ENCODE assay signal across 11 cellular contexts in the genomic region with DNA sequence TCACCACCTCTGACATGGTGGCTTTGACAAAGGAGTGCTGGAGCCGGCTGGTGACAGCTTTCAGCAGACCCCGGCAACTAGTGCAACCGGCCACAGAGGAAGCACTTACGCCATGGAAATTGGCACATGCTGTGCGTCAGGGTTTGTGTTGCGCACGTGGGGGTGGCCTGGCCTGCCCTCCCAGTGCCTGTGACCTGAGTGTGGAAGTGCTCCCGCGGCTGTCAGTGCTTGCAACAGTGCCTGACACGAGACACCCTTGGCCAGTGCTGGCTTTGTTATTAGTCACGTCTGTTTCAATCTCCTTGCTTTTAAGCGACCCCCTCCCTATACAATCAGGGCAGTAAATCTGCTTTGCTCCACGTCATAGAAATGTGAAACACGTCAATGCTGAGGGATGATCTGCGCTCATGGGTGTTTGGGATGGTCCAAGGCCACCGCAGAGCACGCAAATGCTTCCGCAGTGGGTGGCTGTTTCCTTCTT.
DNase-seq lines count a peak whose midpoint lies in the region; ATAC-seq and TF ChIP-seq lines count a peak whose summit lies in the region.
"Had no signal": no experiment of that assay in that cellular context is flagged by ENCODE, and none has a peak within 500 bp of the region (broad histone marks: within the 10 kb centered on the region; RNA-seq: fewer than 3 reads in every experiment).

No MANE protein-coding gene starts in this region.

- in situ Hi-C loops in SK-MEL-5 (cut with HindIII; ENCODE audit: low pct_unique_long_range_greater_than_20kb, low sequenced_read_pairs), result no loop called here

- peaks cover 0 to 8% (median 3%) of the 10 kb centered on the region in 7 donors for H3K9me3 Mint-ChIP-seq in CD14-positive monocyte
- H3K9me3 Mint-ChIP-seq: activated CD8-positive, alpha-beta T cell treated with anti-CD3 and anti-CD28 coated beads for 36 hours had no signal

- peaks cover 0 to 6% (median 3%) of the 10 kb centered on the region in 3 donors for H3K27me3 Mint-ChIP-seq in CD14-positive monocyte (ENCODE audit: low read depth in 3 of 3)
- H3K27me3 Mint-ChIP-seq: activated CD8-positive, alpha-beta T cell treated with anti-CD3 and anti-CD28 coated beads for 36 hours had no signal

- peak overlapping the region; percentile 94 for H3K27ac ChIP-seq in neutrophil

- DNase-seq in CD14-positive monocyte (ENCODE audit: low spot score) (peak; percentile 100), SK-MEL-5 (ENCODE audit: low read depth, low spot score) (peak; percentile 100), Right ventricle myocardium inferior (ENCODE audit: missing footprints) (peak; percentile 92), NCI-H510A treated with DMSO at 0.1 percent for 48 hours (lab: John Stamatoyannopoulos, UW) (no peak), MG63 (no peak)
- no peak for DNase-seq in activated T-cell treated with anti-CD3 and anti-CD28 coated beads, Interleukin-2, amount 50 U/mL, for 48 hours
- DNase-seq: activated CD8-positive, alpha-beta T cell treated with anti-CD3 and anti-CD28 coated beads for 36 hours; SHP77 treated with DMSO at 0.1 percent for 48 hours had no signal

- peaks cover 40% of the 10 kb centered on the region in 2 experiments for H3K4me1 ChIP-seq in neutrophil (ENCODE audit: control insufficient read depth in 1 of 2, insufficient read depth in 1 of 2, low read depth in 1 of 2, low read length in 1 of 2)

- intact Hi-C loops in CD14-positive monocyte (cut with micrococcal nuclease) (loop anchor here in 1 of 2 donors (5.0 kb wide), 1 partner anchor 150 kb away; no protein-coding TSS in a partner anchor), Right ventricle myocardium inferior (cut with DNase I) (no loop called here)

- H3K9me3 ChIP-seq in neutrophil (no peaks in the 10 kb centered on the region), MG63 (no peaks in the 10 kb centered on the region)

- TF ChIP-seq CTCF in CD14-positive monocyte (IDR thresholded peaks at IDR 0.05) (no peak), neutrophil (IDR thresholded peaks at IDR 0.05) (peak; percentile 5)

- peaks cover 4 to 6% of the 10 kb centered on the region in 2 donors for H3K36me3 Mint-ChIP-seq in CD14-positive monocyte

- peaks cover 30% of the 10 kb centered on the region for H3K4me1 Mint-ChIP-seq in CD14-positive monocyte
- H3K4me1 Mint-ChIP-seq: B cell had no signal

- ATAC-seq in Right ventricle myocardium inferior (peak; percentile 76), GM19324 (IDR thresholded peaks at IDR 0.05; ENCODE audit: low FRiP score, unreplicated experiment) (no peak)
- ATAC-seq: activated CD8-positive, alpha-beta T cell treated with anti-CD3 and anti-CD28 coated beads for 36 hours had no signal

- peak overlapping the region; percentile 94 to 98 (median 97) for H3K27ac Mint-ChIP-seq in CD14-positive monocyte
- H3K27ac Mint-ChIP-seq: activated CD8-positive, alpha-beta T cell treated with anti-CD3 and anti-CD28 coated beads for 36 hours; B cell had no signal

- H3K27me3 ChIP-seq in neutrophil (no peaks in the 10 kb centered on the region), MG63 (no peaks in the 10 kb centered on the region)

- H3K36me3 ChIP-seq in neutrophil, result no peaks in the 10 kb centered on the region
- no peaks in the 10 kb centered on the region for H3K36me3 ChIP-seq in MG63

- H3K4me3 Mint-ChIP-seq in CD14-positive monocyte, result peak overlapping the region in 1 of 2 donors; percentile 35
- H3K4me3 Mint-ChIP-seq: activated CD8-positive, alpha-beta T cell treated with anti-CD3 and anti-CD28 coated beads for 36 hours; B cell had no signal

- peak overlapping the region; percentile 13 to 36 for H3K4me3 ChIP-seq in neutrophil (ENCODE audit: low read depth in 1 of 2, low read length in 1 of 2)
- no peak overlapping the region for H3K4me3 ChIP-seq in MG63

Comparison
In these comparisons a context has a peak if more than half of its experiments do, and no peak if none do; other contexts are left out.
1. DNase-seq: peak in CD14-positive monocyte (single experiment), SK-MEL-5 (single experiment) and Right ventricle myocardium inferior (single experiment); none in NCI-H510A treated with DMSO at 0.1 percent for 48 hours (single experiment), activated T-cell treated with anti-CD3 and anti-CD28 coated beads, Interleukin-2, amount 50 U/mL, for 48 hours (0 of 2) and MG63 (single experiment).